In genomic region chr6:155408231-155408630, GRCh38 we compare ENCODE assay signal across 1 cellular context.
TF ChIP-seq lines count a peak whose summit lies in the region.

No MANE protein-coding gene starts in this region.

TF ChIP-seq in HepG2, 621 proteins besides CTCF, POLR2A, EP300 and RAD21:
- TF ChIP-seq HMGXB3 (CRISPR knock-in tag; IDR thresholded peaks at IDR 0.05; ENCODE audit: borderline replicate concordance) (no peak), FOXM1 (CRISPR knock-in tag; IDR thresholded peaks at IDR 0.05) (no peak), ETS1 (CRISPR knock-in tag; IDR thresholded peaks at IDR 0.05) (no peak), ZNF263 (CRISPR knock-in tag; IDR thresholded peaks at IDR 0.05) (peak; percentile 67; the same call in 1 of the 2 replicates), ZNF614 (CRISPR knock-in tag; IDR thresholded peaks at IDR 0.05; ENCODE audit: borderline replicate concordance) (no peak), SALL2 (CRISPR knock-in tag; IDR thresholded peaks at IDR 0.05) (0 out of 2 replicates have a peak, but pooled peaks have one; percentile 13), ZNF766 (CRISPR knock-in tag; IDR thresholded peaks at IDR 0.05; ENCODE audit: borderline replicate concordance) (no peak), FOSL2 (CRISPR knock-in tag; IDR thresholded peaks at IDR 0.05) (peak; percentile 76), TEAD3 (CRISPR knock-in tag; optimal IDR thresholded peaks at IDR 0.05; ENCODE audit: borderline replicate concordance) (peak; percentile 34), KDM5B (CRISPR knock-in tag; IDR thresholded peaks at IDR 0.05; ENCODE audit: borderline replicate concordance) (0 out of 2 replicates have a peak, but pooled peaks have one; percentile 17), AHR (CRISPR knock-in tag; IDR thresholded peaks at IDR 0.05) (no peak), ATF3 (CRISPR knock-in tag; IDR thresholded peaks at IDR 0.05) (0 out of 2 replicates have a peak, but pooled peaks have one; percentile 21), ZNF703 (CRISPR knock-in tag; IDR thresholded peaks at IDR 0.05; ENCODE audit: borderline replicate concordance) (no peak), SRSF9 (IDR thresholded peaks at IDR 0.05; ENCODE audit: borderline replicate concordance, insufficient read depth, low read depth, low read length, poor library complexity, severe bottlenecking) (no peak), BRCA1 (CRISPR knock-in tag; IDR thresholded peaks at IDR 0.05) (no peak), MAZ (IDR thresholded peaks at IDR 0.05; ENCODE audit: borderline replicate concordance, low read depth, low read length) (no peak), MAZ (CRISPR knock-in tag; IDR thresholded peaks at IDR 0.05; ENCODE audit: low read depth) (no peak)
